ENCODE assay signal across 26 cellular contexts in genomic region chr13:36382030-36382429, GRCh38. TPM values are rescaled to one million over a fixed set of nuclear protein-coding genes. Genes with fewer than 3 reads are reported as not detected.
A peak's percentile ranks its signal among the peaks of the same experiment; 100 is the strongest.
DNase-seq lines count a peak whose midpoint lies in the region; ATAC-seq and TF ChIP-seq lines count a peak whose summit lies in the region.
"Had no signal": no experiment of that assay in that cellular context is flagged by ENCODE, and none has a peak within 500 bp of the region (broad histone marks: within the 10 kb centered on the region; RNA-seq: fewer than 3 reads in every experiment).

No MANE protein-coding gene starts in this region.

- no peak overlapping the region for H2BK120ac ChIP-seq in neuronal stem cell (ENCODE audit: low read depth, low read length)

- no peak overlapping the region for H2BK5ac ChIP-seq in neuronal stem cell (ENCODE audit: low read length)

- no peaks in the 10 kb centered on the region for H3K27me3 ChIP-seq in mammary epithelial cell (ENCODE audit: insufficient read depth, low read length)
- H3K27me3 ChIP-seq in neuronal stem cell (ENCODE audit: control insufficient read depth in 3 of 3, insufficient read depth in 3 of 3, low read depth in 1 of 3, low read length in 3 of 3): no peaks in the 10 kb centered on the region
- H3K27me3 ChIP-seq: ovary, Peyer's patch, vagina had no signal

- no peak overlapping the region for H4K8ac ChIP-seq in neuronal stem cell (ENCODE audit: low read depth, low read length)

- DNase-seq in DMS53 (lab: John Stamatoyannopoulos, UW) (peak; percentile 73), M059J (ENCODE audit: low read depth) (peak; percentile 9), mammary epithelial cell (peak; percentile 61), kidney tubule cell (ENCODE audit: low spot score) (peak; percentile 93), GM19238 (ENCODE audit: insufficient read length, low spot score) (no peak), neuronal stem cell (ENCODE audit: low spot score) (no peak), NCI-H446 treated with DMSO at 0.1 percent for 48 hours (lab: John Stamatoyannopoulos, UW) (no peak)
- DNase-seq: activated CD4-positive, alpha-beta T cell treated with anti-CD3 and anti-CD28 coated beads for 48 hours; aorta; C1 segment of cervical spinal cord; central memory CD4-positive, alpha-beta T cell; dermis blood vessel endothelial cell; EL; left ventricle myocardium inferior; naive thymus-derived CD4-positive, alpha-beta T cell; NCI-H1436; NCI-H510A treated with DMSO at 0.1 percent for 48 hours; ovary; Peyer's patch; spleen; stimulated activated CD4-positive, alpha-beta T cell treated with anti-CD3 and anti-CD28 coated beads, Interleukin-4, amount 100 ng/mL, for 1 hour; T-helper 2 cell had no signal

- H2AFZ ChIP-seq in mammary epithelial cell (ENCODE audit: low read depth, low read length) (no peak overlapping the region), neuronal stem cell (ENCODE audit: low read length) (no peak overlapping the region)

- H2BK12ac ChIP-seq in neuronal stem cell (ENCODE audit: low read length): no peak overlapping the region

- 83% methylated on average over 3 of the region's 3 CpGs for WGBS in mammary epithelial cell (ENCODE audit: low coverage, missing lambda C conversion rate)
- no CpG with 5 or more reads among the region's 3 CpGs for WGBS in neuronal stem cell (ENCODE audit: extremely low coverage in 2 of 2, insufficient read length in 2 of 2, insufficient replicate concordance in 1 of 2), 2 donors

- in situ Hi-C loops in mammary epithelial cell (cut with MboI; ENCODE audit: low sequenced_read_pairs in 2 of 2): no loop called here

- no peak overlapping the region for H2BK15ac ChIP-seq in neuronal stem cell (ENCODE audit: low read length)

- no peaks in the 10 kb centered on the region for H3K79me1 ChIP-seq in neuronal stem cell (ENCODE audit: low read depth, low read length)

- H3K4me3 ChIP-seq in mammary epithelial cell (replicated peaks in 1 of 3; ENCODE audit: insufficient read depth in 1 of 3, low read depth in 2 of 3, low read length in 3 of 3) (no peak overlapping the region), neuronal stem cell (ENCODE audit: low read length in 2 of 2) (no peak overlapping the region)
- H3K4me3 ChIP-seq: left ventricle myocardium inferior, ovary, Peyer's patch, SK-N-MC, spleen, vagina had no signal

- no peak overlapping the region for H3K4me2 ChIP-seq in mammary epithelial cell (ENCODE audit: insufficient read depth, low read depth, low read length)
- no peak overlapping the region for H3K4me2 ChIP-seq in neuronal stem cell (ENCODE audit: insufficient read depth, low read length, poor library complexity, severe bottlenecking)

- H3K27ac ChIP-seq in mammary epithelial cell (ENCODE audit: insufficient read depth, low read depth, low read length) (no peak overlapping the region), neuronal stem cell (replicated peaks; ENCODE audit: low read length) (no peak overlapping the region)
- H3K27ac ChIP-seq: left ventricle myocardium inferior, ovary, Peyer's patch, SK-N-MC, spleen, vagina had no signal

- no peak for ATAC-seq in GM21360 (IDR thresholded peaks at IDR 0.05; ENCODE audit: unreplicated experiment)
- ATAC-seq: naive thymus-derived CD4-positive, alpha-beta T cell; stimulated activated memory B cell treated with anti-CD40 and anti-IgM and Interleukin-4, amounts not matched to agents 10 μg/mL and 1 μg/mL and 100 μg/mL, for 72 hours had no signal

- no peak overlapping the region for H3K23ac ChIP-seq in neuronal stem cell (ENCODE audit: low read depth, low read length, poor library complexity)

- H3K79me2 ChIP-seq in mammary epithelial cell (ENCODE audit: insufficient read depth, low read length): no peaks in the 10 kb centered on the region

- TF ChIP-seq CTCF in mammary epithelial cell (conservative IDR thresholded peaks at IDR 0.05 in 1 of 2, IDR thresholded peaks at IDR 0.05 in 1 of 2; ENCODE audit: extremely low read depth in 1 of 2, insufficient read depth in 1 of 2, low read depth in 1 of 2, low read length in 2 of 2): no peak

- no peak overlapping the region for H2AK5ac ChIP-seq in neuronal stem cell (ENCODE audit: low read depth, low read length)

- H3K9ac ChIP-seq in mammary epithelial cell (ENCODE audit: insufficient read depth, low read length) (no peak overlapping the region), neuronal stem cell (ENCODE audit: low read depth, low read length, poor library complexity) (no peak overlapping the region)

- CTCF ChIA-PET in mammary epithelial cell (lab: Charles Lee; ENCODE audit: low non-redundant PET): no interaction called here

- H3K36me3 ChIP-seq in mammary epithelial cell (ENCODE audit: insufficient read depth, low read length): no peaks in the 10 kb centered on the region
- H3K36me3 ChIP-seq in neuronal stem cell (replicated peaks in 1 of 2; ENCODE audit: control insufficient read depth in 2 of 2, insufficient read depth in 2 of 2, low read length in 2 of 2): no peaks in the 10 kb centered on the region
- H3K36me3 ChIP-seq: left ventricle myocardium inferior, ovary, Peyer's patch, spleen, vagina had no signal

- no peak overlapping the region for H3K18ac ChIP-seq in neuronal stem cell (ENCODE audit: low read length)

- H4K20me1 ChIP-seq in mammary epithelial cell (ENCODE audit: insufficient read depth, low read length): no peaks in the 10 kb centered on the region

- no TSS peak for BruUV-seq in mammary epithelial cell (replicated peaks; lab: Mats Ljungman, UMichigan)

- H3K9me3 ChIP-seq in mammary epithelial cell (replicated peaks; ENCODE audit: insufficient read depth, low read length): no peaks in the 10 kb centered on the region
- no peaks in the 10 kb centered on the region for H3K9me3 ChIP-seq in neuronal stem cell (replicated peaks in 1 of 2; ENCODE audit: control insufficient read depth in 2 of 2, insufficient read depth in 1 of 2, low read depth in 1 of 2, low read length in 2 of 2)
- H3K9me3 ChIP-seq: left ventricle myocardium inferior, ovary, Peyer's patch, spleen, vagina had no signal

- no peak overlapping the region for H3K4ac ChIP-seq in neuronal stem cell (ENCODE audit: low read length)

- H3K14ac ChIP-seq in neuronal stem cell (ENCODE audit: low read length): no peak overlapping the region

- intact Hi-C loops in mammary epithelial cell (cut with micrococcal nuclease): no loop called here

- no peak overlapping the region for H4K91ac ChIP-seq in neuronal stem cell (ENCODE audit: low read depth, low read length, poor library complexity)

- H3K4me1 ChIP-seq in mammary epithelial cell (ENCODE audit: insufficient read depth, low read length) (no peaks in the 10 kb centered on the region), neuronal stem cell (ENCODE audit: control insufficient read depth in 2 of 2, insufficient read depth in 1 of 2, low read depth in 1 of 2, low read length in 2 of 2) (no peaks in the 10 kb centered on the region)
- H3K4me1 ChIP-seq: left ventricle myocardium inferior, Peyer's patch, spleen, vagina had no signal

- dilution Hi-C loops in mammary epithelial cell (cut with HindIII; ENCODE audit: low sequenced_read_pairs): no loop called here

RNA-seq across cellular contexts. Expression of gene SPART, which starts 35.8 kb away (rescaled TPM):
- total RNA-seq in M059J (2014; rRNA removed; shearing (Covaris generic)): 37.1 and 52.2 TPM in 2 replicates
- total RNA-seq in mammary epithelial cell: 10 to 100 TPM; 53.5 to 56.0 TPM
- polyA plus RNA-seq in mammary epithelial cell: 49.2 TPM
- 21.8 TPM for polyA minus RNA-seq in mammary epithelial cell
- polyA plus RNA-seq in neuronal stem cell (2013, experiment 1 of 2): 63.6 TPM
- 63.9 TPM for polyA plus RNA-seq in neuronal stem cell (2013, experiment 2 of 2)

RNA-seq across cellular contexts. Expression of gene CCNA1, which starts 50.3 kb away (rescaled TPM):
- 0.05 and 0.32 TPM in 2 replicates for total RNA-seq in M059J (2014; rRNA removed; shearing (Covaris generic))
- 10 to 100 TPM; 15.9 to 19.3 TPM for total RNA-seq in mammary epithelial cell
- 34.6 TPM for polyA plus RNA-seq in mammary epithelial cell
- 5.0 TPM for polyA minus RNA-seq in mammary epithelial cell
- 3.0 TPM for polyA plus RNA-seq in neuronal stem cell (2013, experiment 1 of 2)
- 3.0 TPM for polyA plus RNA-seq in neuronal stem cell (2013, experiment 2 of 2)
- total RNA-seq: left ventricle myocardium inferior, vagina had no signal
- polyA plus RNA-seq: naive thymus-derived CD4-positive, alpha-beta T cell had no signal

Comparison
In these comparisons a context has a peak if more than half of its experiments do, and no peak if none do; other contexts are left out.
1. DNase-seq: peak in DMS53 (single experiment), M059J (single experiment), mammary epithelial cell (single experiment) and kidney tubule cell (single experiment); none in GM19238 (single experiment), neuronal stem cell (single experiment) and NCI-H446 treated with DMSO at 0.1 percent for 48 hours (single experiment).
2. RNA of gene CCNA1, which starts 50.3 kb away (total RNA-seq): 15.9 to 19.3 TPM in mammary epithelial cell; 0.05 to 0.32 TPM in M059J; every median in the first group is over 10 times any median in the second.